Comparison of ENCODE assay signal across 21 cellular contexts in the genomic region with DNA sequence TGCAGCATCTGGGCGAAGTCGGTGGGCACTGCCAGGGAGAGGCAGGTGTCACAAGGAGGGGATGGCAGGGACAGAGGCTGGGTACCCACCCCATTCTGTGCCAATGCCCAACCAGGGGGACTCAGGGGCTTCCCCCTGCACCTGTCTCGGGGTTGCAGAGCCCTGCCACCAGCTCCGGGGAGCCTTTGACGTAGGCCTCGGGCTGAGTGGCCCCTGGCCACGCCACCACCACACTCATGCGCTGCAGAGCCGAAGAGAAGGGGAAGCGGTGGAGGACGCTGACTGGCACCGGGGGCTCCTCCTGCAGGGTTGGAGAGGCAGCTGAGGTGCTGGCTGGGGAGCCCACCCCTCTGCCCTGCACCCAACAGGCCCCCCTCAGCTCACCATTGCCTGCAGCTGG.
"Had no signal": no experiment of that assay in that cellular context is flagged by ENCODE, and none has a peak within 500 bp of the region (broad histone marks: within the 10 kb centered on the region; RNA-seq: fewer than 3 reads in every experiment).

No MANE protein-coding gene starts in this region.

- DNase-seq: IMR-90, Kasumi-1, MM.1S, NCI-H1092 treated with DMSO at 0.1 percent for 48 hours, NCI-H1436, NCI-H187, NCI-H2029, NCI-H2081 treated with DMSO at 0.1 percent for 48 hours, NCI-H2171, NCI-H226, NCI-H446, NCI-H510A, NCI-H524 treated with DMSO at 0.1 percent for 48 hours, NCI-H69, NCI-H774, SHP77, SK-N-SH, SW 1271 had no signal

- H3K27ac ChIP-seq: HL-60, KMS-11 had no signal

- H3K9me3 ChIP-seq: SK-N-SH had no signal

- FAIRE-seq: HTR-8/SVneo had no signal

- H3K9ac ChIP-seq: KMS-11, SK-N-SH had no signal

- H3K4me2 ChIP-seq: KMS-11, SK-N-SH had no signal
